Comparison of ENCODE assay signal across 1 cellular context in the genomic region with DNA sequence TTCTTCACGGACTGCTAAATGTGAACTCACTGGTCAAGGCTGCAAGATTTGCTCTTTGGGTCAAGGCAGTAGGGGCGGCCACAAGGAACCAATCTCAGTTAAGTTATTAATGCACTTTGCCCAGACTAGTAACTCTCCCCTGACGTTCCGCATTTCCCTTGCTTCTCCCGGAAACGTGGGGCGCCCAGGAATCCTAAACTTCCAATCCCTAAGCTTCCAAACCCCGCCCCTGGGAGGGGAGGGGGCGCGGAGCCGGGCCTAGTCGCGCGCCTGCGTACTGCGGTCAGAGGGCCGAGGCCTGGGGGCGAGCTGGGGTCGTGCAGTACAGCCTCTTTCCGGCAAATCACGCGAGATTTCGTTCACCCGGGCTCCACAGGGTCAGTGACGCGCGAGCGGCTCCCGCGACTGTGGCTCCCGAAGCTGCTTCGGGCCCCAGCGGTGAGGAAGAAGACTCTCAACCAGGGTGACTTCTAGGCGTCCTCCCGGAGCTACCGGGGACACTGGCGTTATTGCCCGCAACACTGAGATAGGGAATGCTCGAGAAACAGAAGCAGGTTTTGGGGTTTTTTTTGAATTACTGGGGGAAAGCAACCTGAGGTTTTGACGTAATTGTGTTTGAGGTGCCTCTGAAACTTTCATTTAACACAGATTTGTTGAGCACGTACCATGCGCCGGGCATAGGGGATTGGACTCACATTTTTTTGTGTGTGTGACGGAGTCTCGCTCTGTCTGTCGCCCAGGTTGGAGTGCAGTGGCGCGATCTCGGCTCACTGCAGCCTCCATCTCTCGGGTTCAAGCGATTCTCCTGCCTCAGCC.
A peak's percentile ranks its signal among the peaks of the same experiment; 100 is the strongest.
TF ChIP-seq lines count a peak whose summit lies in the region.

A gene (plus strand): TSS at position 265 of the 816 bp plus-strand sequence. CDS start 7,032 bp downstream, outside the sequence.

TF ChIP-seq in A549, 52 proteins besides CTCF, POLR2A, EP300 and RAD21 (continued from another document):
- TF ChIP-seq, protein P1, sequence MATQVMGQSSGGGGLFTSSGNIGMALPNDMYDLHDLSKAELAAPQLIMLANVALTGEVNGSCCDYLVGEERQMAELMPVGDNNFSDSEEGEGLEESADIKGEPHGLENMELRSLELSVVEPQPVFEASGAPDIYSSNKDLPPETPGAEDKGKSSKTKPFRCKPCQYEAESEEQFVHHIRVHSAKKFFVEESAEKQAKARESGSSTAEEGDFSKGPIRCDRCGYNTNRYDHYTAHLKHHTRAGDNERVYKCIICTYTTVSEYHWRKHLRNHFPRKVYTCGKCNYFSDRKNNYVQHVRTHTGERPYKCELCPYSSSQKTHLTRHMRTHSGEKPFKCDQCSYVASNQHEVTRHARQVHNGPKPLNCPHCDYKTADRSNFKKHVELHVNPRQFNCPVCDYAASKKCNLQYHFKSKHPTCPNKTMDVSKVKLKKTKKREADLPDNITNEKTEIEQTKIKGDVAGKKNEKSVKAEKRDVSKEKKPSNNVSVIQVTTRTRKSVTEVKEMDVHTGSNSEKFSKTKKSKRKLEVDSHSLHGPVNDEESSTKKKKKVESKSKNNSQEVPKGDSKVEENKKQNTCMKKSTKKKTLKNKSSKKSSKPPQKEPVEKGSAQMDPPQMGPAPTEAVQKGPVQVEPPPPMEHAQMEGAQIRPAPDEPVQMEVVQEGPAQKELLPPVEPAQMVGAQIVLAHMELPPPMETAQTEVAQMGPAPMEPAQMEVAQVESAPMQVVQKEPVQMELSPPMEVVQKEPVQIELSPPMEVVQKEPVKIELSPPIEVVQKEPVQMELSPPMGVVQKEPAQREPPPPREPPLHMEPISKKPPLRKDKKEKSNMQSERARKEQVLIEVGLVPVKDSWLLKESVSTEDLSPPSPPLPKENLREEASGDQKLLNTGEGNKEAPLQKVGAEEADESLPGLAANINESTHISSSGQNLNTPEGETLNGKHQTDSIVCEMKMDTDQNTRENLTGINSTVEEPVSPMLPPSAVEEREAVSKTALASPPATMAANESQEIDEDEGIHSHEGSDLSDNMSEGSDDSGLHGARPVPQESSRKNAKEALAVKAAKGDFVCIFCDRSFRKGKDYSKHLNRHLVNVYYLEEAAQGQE (IDR thresholded peaks at IDR 0.05) = peak; percentile 73
- TF ChIP-seq, protein P2, sequence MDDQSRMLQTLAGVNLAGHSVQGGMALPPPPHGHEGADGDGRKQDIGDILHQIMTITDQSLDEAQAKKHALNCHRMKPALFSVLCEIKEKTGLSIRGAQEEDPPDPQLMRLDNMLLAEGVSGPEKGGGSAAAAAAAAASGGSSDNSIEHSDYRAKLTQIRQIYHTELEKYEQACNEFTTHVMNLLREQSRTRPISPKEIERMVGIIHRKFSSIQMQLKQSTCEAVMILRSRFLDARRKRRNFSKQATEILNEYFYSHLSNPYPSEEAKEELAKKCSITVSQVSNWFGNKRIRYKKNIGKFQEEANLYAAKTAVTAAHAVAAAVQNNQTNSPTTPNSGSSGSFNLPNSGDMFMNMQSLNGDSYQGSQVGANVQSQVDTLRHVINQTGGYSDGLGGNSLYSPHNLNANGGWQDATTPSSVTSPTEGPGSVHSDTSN (IDR thresholded peaks at IDR 0.05) = peak; percentile 44; the same call in 1 of the 2 replicates
- TF ChIP-seq ZFP36 (IDR thresholded peaks at IDR 0.05; ENCODE audit: borderline replicate concordance, partially characterized antibody) (peak; percentile 1), FOXS1 (CRISPR knock-in tag; IDR thresholded peaks at IDR 0.05) (no peak), HOXB13 (CRISPR knock-in tag; IDR thresholded peaks at IDR 0.05; ENCODE audit: low read depth) (0 out of 2 replicates have a peak, but pooled peaks have one; percentile 29), TFCP2L1 (CRISPR knock-in tag; IDR thresholded peaks at IDR 0.05) (0 out of 2 replicates have a peak, but pooled peaks have one; percentile 36), ESRRA (IDR thresholded peaks at IDR 0.05; ENCODE audit: borderline replicate concordance, low read length) (no peak), CHD2 (IDR thresholded peaks at IDR 0.05; ENCODE audit: low read length, partially characterized antibody) (peak; percentile 91), HDAC2 (IDR thresholded peaks at IDR 0.05) (0 out of 2 replicates have a peak, but pooled peaks have one; percentile 10), MAZ (IDR thresholded peaks at IDR 0.05; ENCODE audit: borderline replicate concordance, low read depth, low read length) (peak; percentile 95), ZC3H11A (IDR thresholded peaks at IDR 0.05) (no peak), SMC3 (IDR thresholded peaks at IDR 0.05) (no peak), SREBF2 (IDR thresholded peaks at IDR 0.05) (no peak), FOSL2 (IDR thresholded peaks at IDR 0.05) (no peak), FOSL2 (CRISPR knock-in tag; IDR thresholded peaks at IDR 0.05) (no peak)
- TF ChIP-seq, protein P3, sequence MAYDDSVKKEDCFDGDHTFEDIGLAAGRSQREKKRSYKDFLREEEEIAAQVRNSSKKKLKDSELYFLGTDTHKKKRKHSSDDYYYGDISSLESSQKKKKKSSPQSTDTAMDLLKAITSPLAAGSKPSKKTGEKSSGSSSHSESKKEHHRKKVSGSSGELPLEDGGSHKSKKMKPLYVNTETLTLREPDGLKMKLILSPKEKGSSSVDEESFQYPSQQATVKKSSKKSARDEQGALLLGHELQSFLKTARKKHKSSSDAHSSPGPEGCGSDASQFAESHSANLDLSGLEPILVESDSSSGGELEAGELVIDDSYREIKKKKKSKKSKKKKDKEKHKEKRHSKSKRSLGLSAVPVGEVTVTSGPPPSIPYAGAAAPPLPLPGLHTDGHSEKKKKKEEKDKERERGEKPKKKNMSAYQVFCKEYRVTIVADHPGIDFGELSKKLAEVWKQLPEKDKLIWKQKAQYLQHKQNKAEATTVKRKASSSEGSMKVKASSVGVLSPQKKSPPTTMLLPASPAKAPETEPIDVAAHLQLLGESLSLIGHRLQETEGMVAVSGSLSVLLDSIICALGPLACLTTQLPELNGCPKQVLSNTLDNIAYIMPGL (CRISPR knock-in tag; IDR thresholded peaks at IDR 0.05; ENCODE audit: borderline replicate concordance) = no peak
- TF ChIP-seq, protein P4, sequence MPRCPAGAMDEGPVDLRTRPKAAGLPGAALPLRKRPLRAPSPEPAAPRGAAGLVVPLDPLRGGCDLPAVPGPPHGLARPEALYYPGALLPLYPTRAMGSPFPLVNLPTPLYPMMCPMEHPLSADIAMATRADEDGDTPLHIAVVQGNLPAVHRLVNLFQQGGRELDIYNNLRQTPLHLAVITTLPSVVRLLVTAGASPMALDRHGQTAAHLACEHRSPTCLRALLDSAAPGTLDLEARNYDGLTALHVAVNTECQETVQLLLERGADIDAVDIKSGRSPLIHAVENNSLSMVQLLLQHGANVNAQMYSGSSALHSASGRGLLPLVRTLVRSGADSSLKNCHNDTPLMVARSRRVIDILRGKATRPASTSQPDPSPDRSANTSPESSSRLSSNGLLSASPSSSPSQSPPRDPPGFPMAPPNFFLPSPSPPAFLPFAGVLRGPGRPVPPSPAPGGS (IDR thresholded peaks at IDR 0.05) = peak; percentile 40; the same call in 1 of the 3 replicates
